Comparison of ENCODE assay signal across 8 cellular contexts in genomic region chr11:62646825-62647608, GRCh38. TPM values are rescaled to one million over a fixed set of nuclear protein-coding genes. Genes with fewer than 3 reads are reported as not detected.
A peak's percentile ranks its signal among the peaks of the same experiment; 100 is the strongest.
DNase-seq lines count a peak whose midpoint lies in the region; ATAC-seq lines count a peak whose summit lies in the region.

No MANE protein-coding gene starts in this region.

- H3K27me3 ChIP-seq in BLaER1, result no peaks in the 10 kb centered on the region

- H3K27me3 Mint-ChIP-seq in natural killer cell treated with Interleukin-12 subunit alpha and Interleukin-12 subunit beta and Interleukin-15 and Interleukin-18, amount 100 ng/mL, for 72 hours, result no peaks in the 10 kb centered on the region

- H3K27ac ChIP-seq in BLaER1, result no peak overlapping the region
- peak overlapping the region; percentile 49 for H3K27ac ChIP-seq in cingulate gyrus (ENCODE audit: low read depth, low read length)

- peak overlapping the region; percentile 97 for H3K4me3 Mint-ChIP-seq in natural killer cell treated with Interleukin-12 subunit alpha and Interleukin-12 subunit beta and Interleukin-15 and Interleukin-18, amount 100 ng/mL, for 72 hours

- peaks cover 80% of the 10 kb centered on the region for H4K20me1 ChIP-seq in BLaER1

- no peaks in the 10 kb centered on the region for H3K9me3 ChIP-seq in BLaER1

- H3K36me3 Mint-ChIP-seq in natural killer cell treated with Interleukin-12 subunit alpha and Interleukin-12 subunit beta and Interleukin-15 and Interleukin-18, amount 100 ng/mL, for 72 hours, result no peaks in the 10 kb centered on the region

- peak overlapping the region; percentile 97; the same call in 1 of the 2 replicates for H3K4me3 ChIP-seq in BLaER1
- peak overlapping the region; percentile 27 for H3K4me3 ChIP-seq in Jurkat, Clone E6-1 (ENCODE audit: low read length)

- no peak for ATAC-seq in natural killer cell treated with Interleukin-12 subunit alpha and Interleukin-12 subunit beta and Interleukin-15 and Interleukin-18, amount 100 ng/mL, for 72 hours
- no peak for ATAC-seq in HG03342 (IDR thresholded peaks at IDR 0.05; ENCODE audit: unreplicated experiment)

- H3K36me3 ChIP-seq in BLaER1, result peaks cover 74% of the 10 kb centered on the region

- peak overlapping the region; percentile 47 for H3K4me2 ChIP-seq in BLaER1

- H3K4me1 Mint-ChIP-seq in natural killer cell treated with Interleukin-12 subunit alpha and Interleukin-12 subunit beta and Interleukin-15 and Interleukin-18, amount 100 ng/mL, for 72 hours (ENCODE audit: low read depth in 2 of 2), result peaks cover 15 to 22% of the 10 kb centered on the region in 2 donors

- no peaks in the 10 kb centered on the region for H3K9me3 Mint-ChIP-seq in natural killer cell treated with Interleukin-12 subunit alpha and Interleukin-12 subunit beta and Interleukin-15 and Interleukin-18, amount 100 ng/mL, for 72 hours

- H3K9ac ChIP-seq in BLaER1, result peak overlapping the region; percentile 48; the same call in 1 of the 2 replicates

- H3K4me1 ChIP-seq in BLaER1, result peaks cover 53% of the 10 kb centered on the region

- H3K27ac Mint-ChIP-seq in natural killer cell treated with Interleukin-12 subunit alpha and Interleukin-12 subunit beta and Interleukin-15 and Interleukin-18, amount 100 ng/mL, for 72 hours, result peak overlapping the region; percentile 88 to 97

- DNase-seq in Jurkat, Clone E6-1 (ENCODE audit: low read depth, low spot score), result no peak
- DNase-seq in natural killer cell treated with Interleukin-12 subunit alpha and Interleukin-12 subunit beta and Interleukin-15 and Interleukin-18, amount 100 ng/mL, for 72 hours (ENCODE audit: low spot score), result no peak
- DNase-seq in stimulated activated CD4-positive, alpha-beta T cell treated with anti-CD3 and anti-CD28 coated beads, Interleukin-15, amount 100 ng/mL, for 24 hours, result no peak
- DNase-seq in cerebellum (ENCODE audit: low spot score), result no peak
- DNase-seq in stimulated activated CD4-positive, alpha-beta T cell treated with anti-CD3 and anti-CD28 coated beads, Interleukin-2, amount 100 ng/mL, for 48 hours, result no peak

RNA-seq across cellular contexts. Expression of gene GANAB, which starts 0.6 kb away (rescaled TPM):
- polyA plus RNA-seq in Jurkat, Clone E6-1 (2012; ENCODE audit: insufficient read depth, insufficient read length), result 268 TPM
- total RNA-seq in natural killer cell treated with Interleukin-12 subunit alpha and Interleukin-12 subunit beta and Interleukin-15 and Interleukin-18, amount 100 ng/mL, for 72 hours, result 100 to 1,000 TPM; 269 to 297 TPM
- 67.4 TPM for total RNA-seq in cerebellum

RNA-seq across cellular contexts. Expression of gene INTS5, which starts 6.1 kb away (rescaled TPM):
- 14.5 TPM for polyA plus RNA-seq in Jurkat, Clone E6-1 (2012; ENCODE audit: insufficient read depth, insufficient read length)
- 10 to 100 TPM; 33.2 to 42.3 TPM for total RNA-seq in natural killer cell treated with Interleukin-12 subunit alpha and Interleukin-12 subunit beta and Interleukin-15 and Interleukin-18, amount 100 ng/mL, for 72 hours
- total RNA-seq in cerebellum, result 12.6 TPM

RNA-seq across cellular contexts. Expression of gene C11orf98, which starts 18.0 kb away (rescaled TPM):
- polyA plus RNA-seq in Jurkat, Clone E6-1 (2012; ENCODE audit: insufficient read depth, insufficient read length), result 187 TPM
- 100 to 1,000 TPM; 131 to 149 TPM for total RNA-seq in natural killer cell treated with Interleukin-12 subunit alpha and Interleukin-12 subunit beta and Interleukin-15 and Interleukin-18, amount 100 ng/mL, for 72 hours
- total RNA-seq in cerebellum, result 14.1 TPM

RNA-seq across cellular contexts. Expression of gene CSKMT, which starts 18.1 kb away (rescaled TPM):
- polyA plus RNA-seq in Jurkat, Clone E6-1 (2012; ENCODE audit: insufficient read depth, insufficient read length), result 18.9 TPM
- total RNA-seq in natural killer cell treated with Interleukin-12 subunit alpha and Interleukin-12 subunit beta and Interleukin-15 and Interleukin-18, amount 100 ng/mL, for 72 hours, result 100 to 1,000 TPM in 1 of 2 donors, 10 to 100 TPM in 1; 30.0 to 121 TPM
- 9.6 TPM for total RNA-seq in cerebellum

RNA-seq across cellular contexts. Expression of gene UQCC3, which starts 24.5 kb away (rescaled TPM):
- polyA plus RNA-seq in Jurkat, Clone E6-1 (2012; ENCODE audit: insufficient read depth, insufficient read length), result 11.6 TPM
- 1 to 10 TPM; 6.1 to 8.8 TPM for total RNA-seq in natural killer cell treated with Interleukin-12 subunit alpha and Interleukin-12 subunit beta and Interleukin-15 and Interleukin-18, amount 100 ng/mL, for 72 hours
- 3.1 TPM for total RNA-seq in cerebellum
